23 cellular contexts compared by ENCODE assay signal in genomic region chr10:78760463-78761240, GRCh38.
DNase-seq lines count a peak whose midpoint lies in the region; ATAC-seq, FAIRE-seq and TF ChIP-seq lines count a peak whose summit lies in the region.
"Had no signal": no experiment of that assay in that cellular context is flagged by ENCODE, and none has a peak within 500 bp of the region (broad histone marks: within the 10 kb centered on the region; RNA-seq: fewer than 3 reads in every experiment).

No MANE protein-coding gene starts in this region.

- peak overlapping the region; percentile 25 for H2AK5ac ChIP-seq in trophoblast cell (ENCODE audit: low read length)

- TF ChIP-seq CTCF in HepG2 (CRISPR knock-in tag; IDR thresholded peaks at IDR 0.05): no peak
- TF ChIP-seq CTCF in endothelial cell (IDR thresholded peaks at IDR 0.05; ENCODE audit: unreplicated experiment): no peak

- H3K27ac Mint-ChIP-seq in activated naive CD8-positive, alpha-beta T cell treated with anti-CD3 and anti-CD28 coated beads, Interleukin-2, amount 50 U/mL, for 24 hours: peak overlapping the region; percentile 12
- H3K27ac Mint-ChIP-seq in activated naive CD8-positive, alpha-beta T cell treated with anti-CD3 and anti-CD28 coated beads for 36 hours: no peak overlapping the region
- no peak overlapping the region for H3K27ac Mint-ChIP-seq in endothelial cell (ENCODE audit: unreplicated experiment)
- H3K27ac Mint-ChIP-seq: B cell; CD4-positive, alpha-beta T cell; GM23338 had no signal

- CTCF ChIA-PET in HepG2 (lab: Yijun Ruan, JAX; ENCODE audit: low intra/inter-chr PET ratio, low total read pairs): no interaction called here

- intact Hi-C loops in HepG2 (cut with micrococcal nuclease; ENCODE audit: unreplicated experiment): no loop called here
- intact Hi-C loops in aorta (cut with DNase I): no loop called here

- H3K27me3 ChIP-seq in HepG2 (ENCODE audit: control insufficient read depth in 1 of 2, insufficient read depth in 2 of 2, low read length in 2 of 2) (peaks cover 0 to 34% of the 10 kb centered on the region in 2 experiments; a peak in 2 of 5 replicates), trophoblast cell (ENCODE audit: insufficient read depth, low read length) (no peaks in the 10 kb centered on the region), aorta (ENCODE audit: control insufficient read depth in 1 of 2, insufficient read depth in 2 of 2, low read length in 1 of 2) (no peaks in the 10 kb centered on the region)

- peak overlapping the region; percentile 31 for H3K14ac ChIP-seq in trophoblast cell (ENCODE audit: low read length)

- H3K27ac ChIP-seq in HepG2 (ENCODE audit: extremely low read length, insufficient read depth, low read length) (no peak overlapping the region), trophoblast cell (ENCODE audit: low read depth, low read length) (no peak overlapping the region), aorta (ENCODE audit: low read depth in 1 of 2, low read length in 2 of 2) (no peak overlapping the region)

- H4K8ac ChIP-seq in trophoblast cell (ENCODE audit: low read depth, low read length): no peak overlapping the region

- peak overlapping the region; percentile 45 for H3K4me2 ChIP-seq in HepG2 (ENCODE audit: low read depth, low read length)
- H3K4me2 ChIP-seq in trophoblast cell (ENCODE audit: low read length): no peak overlapping the region
- H3K4me2 ChIP-seq: GM23338 had no signal

- WGBS in HepG2 (ENCODE audit: low lambda C conversion rate): 8% methylated on average over 5 of the region's 7 CpGs
- no CpG with 5 or more reads among the region's 7 CpGs for WGBS in trophoblast cell (ENCODE audit: extremely low coverage, insufficient coverage, insufficient read length)
- WGBS in aorta, 2 donors: 96 to 97% methylated on average over 7 of the region's 7 CpGs

- H3K9ac ChIP-seq in HepG2 (ENCODE audit: insufficient read depth, low read depth, low read length) (no peak overlapping the region), trophoblast cell (ENCODE audit: low read length) (no peak overlapping the region)

- peak overlapping the region; percentile 25 for H3K18ac ChIP-seq in trophoblast cell (ENCODE audit: low read length)

- no peaks in the 10 kb centered on the region for H3K36me3 Mint-ChIP-seq in activated naive CD8-positive, alpha-beta T cell treated with anti-CD3 and anti-CD28 coated beads, Interleukin-2, amount 50 U/mL, for 24 hours (ENCODE audit: low read depth)
- H3K36me3 Mint-ChIP-seq in activated naive CD8-positive, alpha-beta T cell treated with anti-CD3 and anti-CD28 coated beads for 36 hours: no peaks in the 10 kb centered on the region
- no peaks in the 10 kb centered on the region for H3K36me3 Mint-ChIP-seq in endothelial cell (ENCODE audit: low read depth, unreplicated experiment)

- POLR2A ChIA-PET in HepG2 (lab: Yijun Ruan, JAX): interaction anchor here (1.3 kb wide), 1 partner anchor 15 kb away, joined by 4 read pairs; no protein-coding TSS in a partner anchor

- H3K4ac ChIP-seq in trophoblast cell (ENCODE audit: low read depth, low read length): no peak overlapping the region

- peaks cover 42% of the 10 kb centered on the region for H3K79me1 ChIP-seq in trophoblast cell (ENCODE audit: low read length)

- no peaks in the 10 kb centered on the region for H3K36me3 ChIP-seq in HepG2 (replicated peaks in 1 of 2; ENCODE audit: control insufficient read depth in 1 of 2, insufficient read depth in 2 of 2, low read length in 2 of 2)
- H3K36me3 ChIP-seq in trophoblast cell (ENCODE audit: control insufficient read depth in 1 of 2, insufficient read depth in 2 of 2, low read length in 2 of 2): no peaks in the 10 kb centered on the region
- no peaks in the 10 kb centered on the region for H3K36me3 ChIP-seq in aorta (ENCODE audit: control insufficient read depth in 1 of 2, insufficient read depth in 2 of 2, low read length in 1 of 2)

- H3K23ac ChIP-seq in trophoblast cell (ENCODE audit: low read length): no peak overlapping the region

- in situ Hi-C loops in HepG2 (cut with HindIII; ENCODE audit: extremely low pct_ligation_motif_present, low pct_unique_long_range_greater_than_20kb): no loop called here

- H2BK12ac ChIP-seq in trophoblast cell (ENCODE audit: low read length): peak overlapping the region; percentile 84

- H2BK120ac ChIP-seq in trophoblast cell (ENCODE audit: insufficient read depth, low read length, poor library complexity): peak overlapping the region; percentile 52

- no peaks in the 10 kb centered on the region for H3K9me3 ChIP-seq in HepG2 (ENCODE audit: low read length)
- peaks cover 2% of the 10 kb centered on the region for H3K9me3 ChIP-seq in trophoblast cell (ENCODE audit: insufficient read depth, low read depth, low read length)
- H3K9me3 ChIP-seq in aorta (ENCODE audit: control insufficient read depth, low read length): no peaks in the 10 kb centered on the region

- H4K20me1 ChIP-seq in HepG2 (ENCODE audit: insufficient read depth, low read length): no peaks in the 10 kb centered on the region; the same call in 1 of the 2 replicates

- TF ChIP-seq POLR2A in HepG2 (IDR thresholded peaks at IDR 0.05; ENCODE audit: insufficient read depth in 1 of 2, low read depth in 2 of 2, low read length in 2 of 2): no peak

- H2AFZ ChIP-seq in HepG2 (ENCODE audit: low read length) (no peak overlapping the region), trophoblast cell (ENCODE audit: insufficient read depth, low read length, poor library complexity) (no peak overlapping the region)
- H2AFZ ChIP-seq: GM23338 had no signal

- peak overlapping the region; percentile 31 for H4K91ac ChIP-seq in trophoblast cell (ENCODE audit: low read depth, low read length)

- TF ChIP-seq EP300 in HepG2 (IDR thresholded peaks at IDR 0.05; ENCODE audit: low read depth in 2 of 2, low read length in 2 of 2) (no peak), HepG2 (CRISPR knock-in tag; IDR thresholded peaks at IDR 0.05; ENCODE audit: borderline replicate concordance) (no peak)

- no peak for ATAC-seq in activated naive CD8-positive, alpha-beta T cell treated with anti-CD3 and anti-CD28 coated beads, Interleukin-2, amount 50 U/mL, for 24 hours
- peak; percentile 42 for ATAC-seq in HepG2
- ATAC-seq in aorta (ENCODE audit: low FRiP score): no peak
- no peak for ATAC-seq in GM21515 (IDR thresholded peaks at IDR 0.05; ENCODE audit: unreplicated experiment)
- ATAC-seq: GM12878, GM23338, HCT116, K562, Right ventricle myocardium inferior had no signal

- no TSS peak for BruUV-seq in HepG2 (replicated peaks; lab: Mats Ljungman, UMichigan)

- no peak overlapping the region for H3K4me3 Mint-ChIP-seq in activated naive CD8-positive, alpha-beta T cell treated with anti-CD3 and anti-CD28 coated beads, Interleukin-2, amount 50 U/mL, for 24 hours
- no peak overlapping the region for H3K4me3 Mint-ChIP-seq in activated naive CD8-positive, alpha-beta T cell treated with anti-CD3 and anti-CD28 coated beads for 36 hours
- no peak overlapping the region for H3K4me3 Mint-ChIP-seq in endothelial cell (ENCODE audit: unreplicated experiment)
- H3K4me3 Mint-ChIP-seq: B cell; CD4-positive, alpha-beta T cell; GM23338 had no signal

- peaks cover 2% of the 10 kb centered on the region for H3K27me3 Mint-ChIP-seq in activated naive CD8-positive, alpha-beta T cell treated with anti-CD3 and anti-CD28 coated beads, Interleukin-2, amount 50 U/mL, for 24 hours
- peaks cover 7% of the 10 kb centered on the region for H3K27me3 Mint-ChIP-seq in activated naive CD8-positive, alpha-beta T cell treated with anti-CD3 and anti-CD28 coated beads for 36 hours
- peaks cover 6% of the 10 kb centered on the region for H3K27me3 Mint-ChIP-seq in endothelial cell (ENCODE audit: unreplicated experiment)
- H3K27me3 Mint-ChIP-seq: CD4-positive, alpha-beta T cell had no signal

- H3K4me1 ChIP-seq in HepG2 (ENCODE audit: insufficient read depth, low read length) (peaks cover 39% of the 10 kb centered on the region), trophoblast cell (ENCODE audit: control insufficient read depth in 1 of 2, insufficient read depth in 2 of 2, low read length in 2 of 2) (peaks cover 34 to 47% of the 10 kb centered on the region in 2 experiments), aorta (ENCODE audit: control insufficient read depth in 1 of 2, insufficient read depth in 2 of 2, low read length in 2 of 2) (peaks cover 0 to 2% of the 10 kb centered on the region in 2 donors)

- no peaks in the 10 kb centered on the region for H3K9me3 Mint-ChIP-seq in activated naive CD8-positive, alpha-beta T cell treated with anti-CD3 and anti-CD28 coated beads, Interleukin-2, amount 50 U/mL, for 24 hours
- H3K9me3 Mint-ChIP-seq in activated naive CD8-positive, alpha-beta T cell treated with anti-CD3 and anti-CD28 coated beads for 36 hours: no peaks in the 10 kb centered on the region
- no peaks in the 10 kb centered on the region for H3K9me3 Mint-ChIP-seq in endothelial cell (ENCODE audit: unreplicated experiment)
- H3K9me3 Mint-ChIP-seq: CD4-positive, alpha-beta T cell; GM23338 had no signal

- no peak overlapping the region for H3K4me3 ChIP-seq in HepG2 (replicated peaks in 1 of 3; ENCODE audit: insufficient read depth in 1 of 3, low read depth in 2 of 3, low read length in 3 of 3)
- H3K4me3 ChIP-seq in trophoblast cell (ENCODE audit: low read depth, low read length): no peak overlapping the region
- no peak overlapping the region for H3K4me3 ChIP-seq in aorta (ENCODE audit: low read length in 2 of 2)
- H3K4me3 ChIP-seq: GM12878, GM23338, K562 had no signal

- peaks cover 37% of the 10 kb centered on the region for H3K4me1 Mint-ChIP-seq in activated naive CD8-positive, alpha-beta T cell treated with anti-CD3 and anti-CD28 coated beads, Interleukin-2, amount 50 U/mL, for 24 hours
- H3K4me1 Mint-ChIP-seq in activated naive CD8-positive, alpha-beta T cell treated with anti-CD3 and anti-CD28 coated beads for 36 hours: peaks cover 10% of the 10 kb centered on the region
- H3K4me1 Mint-ChIP-seq in endothelial cell (ENCODE audit: unreplicated experiment): peaks cover 10% of the 10 kb centered on the region
- H3K4me1 Mint-ChIP-seq: B cell had no signal

- FAIRE-seq in HepG2 (lab: Jason Lieb, UNC): peak; percentile 34
- FAIRE-seq: GM12878, K562, RCC 7860 had no signal

- H4K12ac ChIP-seq in trophoblast cell (ENCODE audit: low read depth, low read length): no peak overlapping the region

- no peak for TF ChIP-seq RAD21 in HepG2 (CRISPR knock-in tag; IDR thresholded peaks at IDR 0.05)

- H2BK5ac ChIP-seq in trophoblast cell (ENCODE audit: low read depth, low read length, poor library complexity): peak overlapping the region; percentile 36

- H3K79me2 ChIP-seq in HepG2 (ENCODE audit: insufficient read depth, low read length) (no peaks in the 10 kb centered on the region), trophoblast cell (ENCODE audit: control insufficient read depth, insufficient read depth, low read length, poor library complexity) (peaks cover 8% of the 10 kb centered on the region)

- no peak for DNase-seq in activated naive CD8-positive, alpha-beta T cell treated with anti-CD3 and anti-CD28 coated beads, Interleukin-2, amount 50 U/mL, for 24 hours
- no peak for DNase-seq in activated naive CD8-positive, alpha-beta T cell treated with anti-CD3 and anti-CD28 coated beads for 36 hours
- DNase-seq in HepG2 (ENCODE audit: low spot score) (peak; percentile 38), trophoblast cell (no peak), NCI-H2029 treated with DMSO at 0.1 percent for 48 hours (lab: John Stamatoyannopoulos, UW) (no peak), aorta (no peak), endothelial cell (ENCODE audit: low spot score) (no peak)
- DNase-seq: 8988T; CD4-positive, alpha-beta T cell; DMS153; NCI-H1105; NCI-H2107; NCI-H510A; NCI-H748 treated with DMSO at 0.1 percent for 48 hours; NK-92 treated with Interleukin-12 subunit alpha and Interleukin-12 subunit beta, amount 100 ng/mL, for 24 hours had no signal
